Comparison of ENCODE assay signal across 8 cellular contexts in the genomic region with DNA sequence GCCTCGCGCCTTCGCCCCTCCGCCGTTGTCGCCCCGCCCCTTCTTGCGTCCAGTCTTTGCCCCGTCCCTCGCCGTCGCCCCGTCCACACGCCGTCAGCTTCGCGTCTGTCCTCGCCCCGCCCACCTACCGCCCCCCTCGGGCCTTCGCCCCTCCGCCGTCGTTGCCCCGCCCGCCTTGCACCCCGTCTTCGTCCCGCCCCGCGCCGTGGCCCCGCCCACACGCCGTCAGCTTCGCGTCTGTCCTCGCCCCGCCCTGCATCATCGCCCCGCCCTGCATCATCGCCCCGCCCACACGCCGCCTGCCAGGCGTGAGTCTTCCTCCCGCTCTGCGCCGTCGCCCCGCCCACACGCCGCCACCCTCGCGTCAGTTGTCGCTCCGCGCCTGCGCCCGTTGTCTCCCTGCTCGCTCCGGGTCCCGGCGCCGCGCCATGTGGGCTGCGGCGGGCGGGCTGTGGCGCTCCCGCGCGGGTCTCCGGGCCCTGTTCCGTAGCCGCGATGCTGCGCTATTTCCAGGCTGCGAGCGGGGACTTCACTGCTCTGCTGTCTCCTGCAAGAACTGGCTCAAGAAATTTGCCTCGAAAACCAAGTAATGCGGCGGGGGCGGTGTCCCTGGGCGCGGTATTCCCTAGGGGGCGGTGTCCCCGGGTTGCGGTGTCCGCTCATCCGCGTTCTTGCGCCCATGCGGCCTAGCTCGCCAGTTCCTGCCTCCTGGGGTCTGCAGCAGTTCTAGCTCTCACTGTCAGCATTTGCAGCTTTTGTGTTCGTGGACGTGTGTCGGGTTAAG. TPM values are rescaled to one million over a fixed set of nuclear protein-coding genes. Genes with fewer than 3 reads are reported as not detected.
DNase-seq lines count a peak whose midpoint lies in the region; ATAC-seq and TF ChIP-seq lines count a peak whose summit lies in the region.

A gene with protein sequence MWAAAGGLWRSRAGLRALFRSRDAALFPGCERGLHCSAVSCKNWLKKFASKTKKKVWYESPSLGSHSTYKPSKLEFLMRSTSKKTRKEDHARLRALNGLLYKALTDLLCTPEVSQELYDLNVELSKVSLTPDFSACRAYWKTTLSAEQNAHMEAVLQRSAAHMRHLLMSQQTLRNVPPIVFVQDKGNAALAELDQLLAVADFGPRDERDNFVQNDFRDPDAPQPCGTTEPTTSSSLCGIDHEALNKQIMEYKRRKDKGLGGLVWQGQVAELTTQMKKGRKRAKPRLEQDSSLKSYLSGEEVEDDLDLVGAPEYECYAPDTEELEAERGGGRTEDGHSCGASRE (plus strand): TSS at position 367 of the 784 bp plus-strand sequence. CDS start 62 bp downstream, at position 429.

- peaks cover 22% of the 10 kb centered on the region for H3K36me3 ChIP-seq in lower lobe of right lung

- no peaks in the 10 kb centered on the region for H3K9me3 ChIP-seq in CD4-positive, alpha-beta T cell (ENCODE audit: control insufficient read depth, low read length)
- H3K9me3 ChIP-seq in lower lobe of right lung, result no peaks in the 10 kb centered on the region

- intact Hi-C loops in CD4-positive, alpha-beta T cell (cut with DNase I, micrococcal nuclease), result loop anchor here (1.0 to 10.0 kb wide), 8 partner anchors 74 to 967 kb away; a partner anchor contains a TSS
- intact Hi-C loops in lower lobe of right lung (cut with DNase I), result no loop called here

- H3K36me3 Mint-ChIP-seq in CD4-positive, alpha-beta T cell (ENCODE audit: low read depth), result peaks cover 38% of the 10 kb centered on the region
- peaks cover 10% of the 10 kb centered on the region for H3K36me3 Mint-ChIP-seq in activated CD4-positive, alpha-beta memory T cell treated with anti-CD3 and anti-CD28 coated beads, Interleukin-2, amount 10 ng/mL, durations not matched to agents 7 days and 5 days (ENCODE audit: low read depth)

- peaks cover 41% of the 10 kb centered on the region for H3K4me1 Mint-ChIP-seq in CD4-positive, alpha-beta T cell (ENCODE audit: low read depth)
- H3K4me1 Mint-ChIP-seq in activated CD4-positive, alpha-beta memory T cell treated with anti-CD3 and anti-CD28 coated beads, Interleukin-2, amount 10 ng/mL, durations not matched to agents 7 days and 5 days, result peaks cover 28% of the 10 kb centered on the region

- H3K4me1 ChIP-seq in lower lobe of right lung, result peaks cover 18% of the 10 kb centered on the region

- peak within 1 kb of the TSS; percentile 97 for H3K4me3 ChIP-seq in lower lobe of right lung

- ATAC-seq in CD4-positive, alpha-beta T cell (ENCODE audit: poor library complexity), result peak; percentile 77
- peak; percentile 73 for ATAC-seq in GM19452 (IDR thresholded peaks at IDR 0.05; ENCODE audit: unreplicated experiment)
- peak; percentile 94 to 96 for ATAC-seq in lower lobe of right lung

- peaks cover 3% of the 10 kb centered on the region for H3K9me3 Mint-ChIP-seq in CD4-positive, alpha-beta T cell
- H3K9me3 Mint-ChIP-seq in activated CD4-positive, alpha-beta memory T cell treated with anti-CD3 and anti-CD28 coated beads, Interleukin-2, amount 10 ng/mL, durations not matched to agents 7 days and 5 days, result no peaks in the 10 kb centered on the region

- H3K27ac ChIP-seq in CD4-positive, alpha-beta T cell (ENCODE audit: low read depth, low read length), result peak within 1 kb of the TSS; percentile 83
- H3K27ac ChIP-seq in lower lobe of right lung, result peak within 1 kb of the TSS; percentile 87

- H3K4me3 Mint-ChIP-seq in CD4-positive, alpha-beta T cell, result peak within 1 kb of the TSS; percentile 81
- peak within 1 kb of the TSS; percentile 83 for H3K4me3 Mint-ChIP-seq in activated CD4-positive, alpha-beta memory T cell treated with anti-CD3 and anti-CD28 coated beads, Interleukin-2, amount 10 ng/mL, durations not matched to agents 7 days and 5 days

- H3K27ac Mint-ChIP-seq in CD4-positive, alpha-beta T cell, result peak within 1 kb of the TSS; percentile 91
- H3K27ac Mint-ChIP-seq in activated CD4-positive, alpha-beta memory T cell treated with anti-CD3 and anti-CD28 coated beads, Interleukin-2, amount 10 ng/mL, durations not matched to agents 7 days and 5 days, result peak within 1 kb of the TSS; percentile 82

- no peaks in the 10 kb centered on the region for H3K27me3 Mint-ChIP-seq in CD4-positive, alpha-beta T cell
- H3K27me3 Mint-ChIP-seq in activated CD4-positive, alpha-beta memory T cell treated with anti-CD3 and anti-CD28 coated beads, Interleukin-2, amount 10 ng/mL, durations not matched to agents 7 days and 5 days, result no peaks in the 10 kb centered on the region

- peak; percentile 99 to 100 (median 100) for DNase-seq in CD4-positive, alpha-beta T cell
- DNase-seq in HK-2 (ENCODE audit: unreplicated experiment) (peak; percentile 99), NCI-H82 treated with DMSO at 0.1 percent for 48 hours (lab: John Stamatoyannopoulos, UW; ENCODE audit: unreplicated experiment) (peak; percentile 94), ecto neural progenitor cell (ENCODE audit: low spot score) (peak; percentile 100), lower lobe of right lung (peak; percentile 100)
- DNase-seq in activated CD4-positive, alpha-beta memory T cell treated with anti-CD3 and anti-CD28 coated beads, Interleukin-2, amount 10 ng/mL, durations not matched to agents 7 days and 5 days, result peak; percentile 99
- DNase-seq in stimulated activated CD4-positive, alpha-beta T cell treated with anti-CD3 and anti-CD28 coated beads, TNF-alpha, amount 100 ng/mL, for 24 hours (ENCODE audit: low read depth in 3 of 3), result peak; percentile 99 to 100 (median 100)

- POLR2A ChIA-PET in CD4-positive, alpha-beta T cell (lab: Charles Lee), result interaction anchor here (0.8 to 2.9 kb wide), 9 partner anchors 10 to 628 kb away, joined by 3 to 26 read pairs (median 11); a partner anchor contains a TSS
- POLR2A ChIA-PET in activated CD4-positive, alpha-beta memory T cell treated with anti-CD3 and anti-CD28 coated beads, Interleukin-2, amount 10 ng/mL, durations not matched to agents 7 days and 5 days (lab: Charles Lee), result interaction anchor here (0.6 to 4.9 kb wide), 8 partner anchors 10 to 966 kb away, joined by 3 to 33 read pairs (median 4); a partner anchor contains a TSS

- H3K27me3 ChIP-seq in CD4-positive, alpha-beta T cell (ENCODE audit: control insufficient read depth, insufficient read depth, low read length), result no peaks in the 10 kb centered on the region
- H3K27me3 ChIP-seq in lower lobe of right lung (ENCODE audit: low read depth), result no peaks in the 10 kb centered on the region

- CTCF ChIA-PET in CD4-positive, alpha-beta T cell (lab: Charles Lee), result interaction anchor here (1.0 to 1.5 kb wide), 3 partner anchors 9 to 72 kb away, joined by 3 to 5 read pairs (median 4); a partner anchor contains a TSS
- CTCF ChIA-PET in activated CD4-positive, alpha-beta memory T cell treated with anti-CD3 and anti-CD28 coated beads, Interleukin-2, amount 10 ng/mL, durations not matched to agents 7 days and 5 days (lab: Charles Lee), result interaction anchor here (0.6 to 2.0 kb wide), 8 partner anchors 9 to 354 kb away, joined by 3 to 5 read pairs (median 3); no protein-coding TSS in a partner anchor

- TF ChIP-seq CTCF in CD4-positive, alpha-beta T cell (IDR thresholded peaks at IDR 0.05), result peak; percentile 53
- TF ChIP-seq CTCF in lower lobe of right lung (IDR thresholded peaks at IDR 0.05), result peak; percentile 42

RNA-seq across cellular contexts. Expression of the gene that starts here (rescaled TPM):
- 10 to 100 TPM; 11.2 to 12.3 TPM for total RNA-seq in CD4-positive, alpha-beta T cell
- total RNA-seq in activated CD4-positive, alpha-beta memory T cell treated with anti-CD3 and anti-CD28 coated beads, Interleukin-2, amount 10 ng/mL, durations not matched to agents 7 days and 5 days, result 10 to 100 TPM; 13.9 to 16.8 TPM
- 14.8 TPM for total RNA-seq in lower lobe of right lung

Comparison
In these comparisons a context has a peak if more than half of its experiments do, and no peak if none do; other contexts are left out.
1. Peak in every context shown above with its lines: DNase-seq, ATAC-seq, H3K4me3 ChIP-seq and H3K27ac ChIP-seq.